In genomic region chr12:22684526-22685118, GRCh38 we compare ENCODE assay signal across 9 cellular contexts. TPM values are rescaled to one million over a fixed set of nuclear protein-coding genes. Genes with fewer than 3 reads are reported as not detected.
DNase-seq lines count a peak whose midpoint lies in the region; TF ChIP-seq lines count a peak whose summit lies in the region.
"Had no signal": no experiment of that assay in that cellular context is flagged by ENCODE, and none has a peak within 500 bp of the region (broad histone marks: within the 10 kb centered on the region; RNA-seq: fewer than 3 reads in every experiment).

No MANE protein-coding gene starts in this region.

- TF ChIP-seq CTCF in brain microvascular endothelial cell (IDR thresholded peaks at IDR 0.05; ENCODE audit: low read depth, low read length, missing control alignments) = peak; percentile 48
- TF ChIP-seq CTCF in mesothelial cell of epicardium (IDR thresholded peaks at IDR 0.05; ENCODE audit: unreplicated experiment) = peak; percentile 62

- H3K36me3 Mint-ChIP-seq in mesothelial cell of epicardium = peaks cover 14% of the 10 kb centered on the region

- no peak overlapping the region for H3K27ac ChIP-seq in brain microvascular endothelial cell

- no peaks in the 10 kb centered on the region for H3K27me3 Mint-ChIP-seq in mesothelial cell of epicardium (ENCODE audit: low read depth)
- H3K27me3 Mint-ChIP-seq: CD8-positive, alpha-beta memory T cell had no signal

- DNase-seq in NCI-H1417 (lab: John Stamatoyannopoulos, UW) (peak in 2 of 3 experiments; percentile 20 to 63), NCI-H1417 treated with DMSO at 0.1 percent for 48 hours (lab: John Stamatoyannopoulos, UW) (no peak), H7 (peak; percentile 7), NCI-H2227 treated with DMSO at 0.1 percent for 48 hours (lab: John Stamatoyannopoulos, UW) (peak; percentile 12), brain microvascular endothelial cell (peak; percentile 19), mesothelial cell of epicardium (ENCODE audit: low spot score in 2 of 2, unreplicated experiment in 2 of 2) (no peak)
- DNase-seq in stimulated activated CD4-positive, alpha-beta T cell treated with anti-CD3 and anti-CD28 coated beads, Interleukin-4, amount 100 ng/mL, for 1 hour = no peak
- no peak for DNase-seq in activated CD8-positive, alpha-beta memory T cell treated with anti-CD3 and anti-CD28 coated beads, Interleukin-2, amount 50 U/mL, for 48 hours

- no peak overlapping the region for H3K4me3 Mint-ChIP-seq in mesothelial cell of epicardium
- H3K4me3 Mint-ChIP-seq: CD8-positive, alpha-beta memory T cell had no signal

- H3K27me3 ChIP-seq in H7 (ENCODE audit: control insufficient read depth, insufficient read depth, low read length) (no peaks in the 10 kb centered on the region), brain microvascular endothelial cell (replicated peaks) (no peaks in the 10 kb centered on the region)

- no peaks in the 10 kb centered on the region; the same call in 1 of the 2 replicates for H3K36me3 ChIP-seq in H7 (replicated peaks; ENCODE audit: control insufficient read depth, insufficient read depth, low read length)
- no peaks in the 10 kb centered on the region for H3K36me3 ChIP-seq in brain microvascular endothelial cell (replicated peaks)

- in situ Hi-C loops in brain microvascular endothelial cell (cut with HindIII; ENCODE audit: low pct_ligation_motif_present, low sequenced_read_pairs) = no loop called here

- no peak overlapping the region for H3K4me3 ChIP-seq in H7 (ENCODE audit: insufficient read depth, low read depth, low read length)
- no peak overlapping the region for H3K4me3 ChIP-seq in brain microvascular endothelial cell (ENCODE audit: low read depth, low read length)

- H3K27ac Mint-ChIP-seq in mesothelial cell of epicardium = no peak overlapping the region
- H3K27ac Mint-ChIP-seq: CD8-positive, alpha-beta memory T cell had no signal

- no peaks in the 10 kb centered on the region for H3K4me1 Mint-ChIP-seq in mesothelial cell of epicardium

- no peaks in the 10 kb centered on the region for H3K9me3 Mint-ChIP-seq in mesothelial cell of epicardium
- H3K9me3 Mint-ChIP-seq: CD8-positive, alpha-beta memory T cell had no signal

RNA-seq across cellular contexts. Expression of gene ETNK1, which starts 59.7 kb away (rescaled TPM):
- total RNA-seq in H7 (2014; rRNA removed; shearing (Covaris generic)) = 54.2 and 78.6 TPM in 2 replicates
- total RNA-seq in mesothelial cell of epicardium = 99.4 to 106 TPM (median 105 TPM) in 3 replicates

Comparison
In these comparisons a context has a peak if more than half of its experiments do, and no peak if none do; other contexts are left out.
1. DNase-seq: peak in NCI-H1417 (2 of 3), H7 (single experiment), NCI-H2227 treated with DMSO at 0.1 percent for 48 hours (single experiment) and brain microvascular endothelial cell (single experiment); none in NCI-H1417 treated with DMSO at 0.1 percent for 48 hours (single experiment), mesothelial cell of epicardium (0 of 2), stimulated activated CD4-positive, alpha-beta T cell treated with anti-CD3 and anti-CD28 coated beads, Interleukin-4, amount 100 ng/mL, for 1 hour (single experiment) and activated CD8-positive, alpha-beta memory T cell treated with anti-CD3 and anti-CD28 coated beads, Interleukin-2, amount 50 U/mL, for 48 hours (single experiment).